ENCODE assay signal across 13 cellular contexts in the genomic region with DNA sequence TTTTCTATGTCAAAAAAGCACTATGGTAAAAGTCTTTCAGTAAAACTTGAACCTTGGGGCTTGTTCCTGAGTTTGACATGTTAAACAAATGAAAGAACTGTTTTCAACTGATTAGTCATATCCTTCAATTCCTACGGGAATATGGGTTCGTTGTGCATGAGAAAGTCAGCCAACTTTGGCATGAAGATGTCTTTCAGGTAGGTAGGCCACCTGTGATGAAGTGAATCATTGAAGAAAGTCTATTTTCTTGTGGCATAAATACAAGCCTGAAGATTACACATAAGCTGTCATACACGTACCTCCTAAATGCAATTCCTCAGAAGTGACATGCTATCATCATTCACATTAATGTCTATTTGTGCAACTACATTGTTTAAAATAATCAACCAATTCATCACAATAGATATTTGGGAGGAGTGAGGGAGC.
A peak's percentile ranks its signal among the peaks of the same experiment; 100 is the strongest.
DNase-seq lines count a peak whose midpoint lies in the region; TF ChIP-seq lines count a peak whose summit lies in the region.
"Had no signal": no experiment of that assay in that cellular context is flagged by ENCODE, and none has a peak within 500 bp of the region (broad histone marks: within the 10 kb centered on the region; RNA-seq: fewer than 3 reads in every experiment).

No MANE protein-coding gene starts in this region.

- CTCF ChIA-PET in SK-N-SH (lab: Yijun Ruan, JAX): interaction anchor here (0.8 to 1.4 kb wide), 2 partner anchors 17 to 22 kb away, joined by 3 read pairs; no protein-coding TSS in a partner anchor
- CTCF ChIA-PET in OCI-LY7 (lab: Charles Lee; ENCODE audit: unreplicated experiment): no interaction called here

- BruUV-seq in OCI-LY7 (replicated peaks; lab: Mats Ljungman, UMichigan): no TSS peak

- H3K79me2 ChIP-seq in GM23248 (ENCODE audit: insufficient read depth) (no peaks in the 10 kb centered on the region), fibroblast of lung (ENCODE audit: control insufficient read depth, insufficient read depth, low read length) (no peaks in the 10 kb centered on the region), SK-N-SH (ENCODE audit: insufficient read depth) (no peaks in the 10 kb centered on the region), OCI-LY7 (ENCODE audit: insufficient read depth, low read depth, low read length) (no peaks in the 10 kb centered on the region)

- H3K4me3 ChIP-seq in GM23248 (peak overlapping the region; percentile 68), SJCRH30 (peak overlapping the region; percentile 47), fibroblast of lung (replicated peaks in 1 of 4; ENCODE audit: control extremely low read depth in 1 of 4, insufficient read depth in 1 of 4, low read depth in 3 of 4, low read length in 4 of 4) (peak overlapping the region in 1 of 4 experiments; percentile 43), retinal pigment epithelial cell (ENCODE audit: low read length) (peak overlapping the region; percentile 33), SK-N-SH (ENCODE audit: low read depth in 2 of 2, low read length in 1 of 2) (no peak overlapping the region), OCI-LY7 (ENCODE audit: low read depth, low read length, poor library complexity, severe bottlenecking) (no peak overlapping the region)

- peak overlapping the region; percentile 81 for H3K4me2 ChIP-seq in GM23248 (ENCODE audit: unreplicated experiment)
- H3K4me2 ChIP-seq in fibroblast of lung (ENCODE audit: extremely low read depth, insufficient read depth, low read length): peak overlapping the region; percentile 56
- H3K4me2 ChIP-seq in SK-N-SH: no peak overlapping the region
- H3K4me2 ChIP-seq in OCI-LY7 (ENCODE audit: low read length): no peak overlapping the region

- POLR2A ChIA-PET in SK-N-SH (lab: Yijun Ruan, JAX) (no interaction called here), OCI-LY7 (lab: Charles Lee) (no interaction called here)

- H3K9me3 ChIP-seq in GM23248 (ENCODE audit: low read depth): no peaks in the 10 kb centered on the region
- no peaks in the 10 kb centered on the region for H3K9me3 ChIP-seq in SJCRH30 (replicated peaks)
- H3K9me3 ChIP-seq in fibroblast of lung (ENCODE audit: control insufficient read depth, insufficient read depth, low read depth, low read length): no peaks in the 10 kb centered on the region
- H3K9me3 ChIP-seq in SK-N-SH: no peaks in the 10 kb centered on the region
- H3K9me3 ChIP-seq in OCI-LY7 (ENCODE audit: low read length): no peaks in the 10 kb centered on the region

- intact Hi-C loops in OCI-LY7 (cut with micrococcal nuclease; ENCODE audit: unreplicated experiment): no loop called here

- H3K4me1 ChIP-seq in GM23248 (ENCODE audit: insufficient read depth): peaks cover 42% of the 10 kb centered on the region
- H3K4me1 ChIP-seq in SJCRH30: peaks cover 36% of the 10 kb centered on the region
- H3K4me1 ChIP-seq in fibroblast of lung (ENCODE audit: control insufficient read depth, extremely low read depth, insufficient read depth, low read length): peaks cover 6% of the 10 kb centered on the region
- peaks cover 3 to 18% of the 10 kb centered on the region in 2 experiments; a peak in 2 of 4 replicates for H3K4me1 ChIP-seq in SK-N-SH (ENCODE audit: control insufficient read depth in 1 of 2, insufficient read depth in 2 of 2, low read depth in 1 of 2, low read length in 1 of 2)
- H3K4me1 ChIP-seq in OCI-LY7 (ENCODE audit: insufficient read depth, low read length, poor library complexity, severe bottlenecking): no peaks in the 10 kb centered on the region

- H3K27me3 ChIP-seq in GM23248 (replicated peaks; ENCODE audit: insufficient read depth) (no peaks in the 10 kb centered on the region), SJCRH30 (no peaks in the 10 kb centered on the region), fibroblast of lung (ENCODE audit: control insufficient read depth, insufficient read depth, low read length) (no peaks in the 10 kb centered on the region), SK-N-SH (ENCODE audit: insufficient read depth) (no peaks in the 10 kb centered on the region)

- DNase-seq in GM23248 (peak; percentile 61), SJCRH30 (no peak), fibroblast of lung (ENCODE audit: low read depth in 2 of 2) (peak; percentile 53 to 59), retinal pigment epithelial cell (ENCODE audit: low read depth) (no peak), SK-N-SH (no peak), OCI-LY7 (ENCODE audit: low spot score) (no peak), mucosa of gallbladder (ENCODE audit: low spot score) (no peak), NOMO-1 treated with dmso at 0.1 percent for 144 hours (lab: John Stamatoyannopoulos, UW; ENCODE audit: unreplicated experiment) (no peak)
- DNase-seq: CD4-positive, CD25-positive, alpha-beta regulatory T cell; kidney; naive thymus-derived CD8-positive, alpha-beta T cell; NCI-H1105; retina had no signal

- H2AFZ ChIP-seq in GM23248: no peak overlapping the region
- no peak overlapping the region for H2AFZ ChIP-seq in fibroblast of lung (ENCODE audit: low read length)
- H2AFZ ChIP-seq in SK-N-SH (ENCODE audit: low read depth): no peak overlapping the region
- H2AFZ ChIP-seq in OCI-LY7 (ENCODE audit: low read length): no peak overlapping the region

- no peak for TF ChIP-seq EP300 in SK-N-SH (IDR thresholded peaks at IDR 0.05; ENCODE audit: borderline replicate concordance in 1 of 2, low read depth in 1 of 2, low read length in 1 of 2)

- peaks cover 43% of the 10 kb centered on the region for H3F3A ChIP-seq in GM23248 (ENCODE audit: insufficient read depth)
- no peaks in the 10 kb centered on the region for H3F3A ChIP-seq in SK-N-SH (replicated peaks; ENCODE audit: insufficient read depth)

- TF ChIP-seq CTCF in fibroblast of lung (conservative IDR thresholded peaks at IDR 0.05 in 1 of 2, IDR thresholded peaks at IDR 0.05 in 1 of 2; ENCODE audit: low read depth in 1 of 2, low read length in 2 of 2): no peak
- no peak for TF ChIP-seq CTCF in retinal pigment epithelial cell (conservative IDR thresholded peaks at IDR 0.05; ENCODE audit: low read depth, low read length)
- no peak for TF ChIP-seq CTCF in SK-N-SH (IDR thresholded peaks at IDR 0.05)
- no peak for TF ChIP-seq CTCF in OCI-LY7 (conservative IDR thresholded peaks at IDR 0.05; ENCODE audit: low read length)

- H4K20me1 ChIP-seq in GM23248 (ENCODE audit: insufficient read depth) (no peaks in the 10 kb centered on the region), fibroblast of lung (ENCODE audit: control insufficient read depth, extremely low read depth, insufficient read depth, low read length) (no peaks in the 10 kb centered on the region), SK-N-SH (ENCODE audit: insufficient read depth) (no peaks in the 10 kb centered on the region), OCI-LY7 (ENCODE audit: insufficient read depth, low read length) (no peaks in the 10 kb centered on the region)

- H3K9ac ChIP-seq in GM23248: peak overlapping the region; percentile 43
- no peak overlapping the region for H3K9ac ChIP-seq in fibroblast of lung (ENCODE audit: insufficient read depth, low read length)
- H3K9ac ChIP-seq in SK-N-SH: no peak overlapping the region

- H3K9me2 ChIP-seq in GM23248 (ENCODE audit: insufficient read depth) (no peaks in the 10 kb centered on the region), SK-N-SH (no peaks in the 10 kb centered on the region), OCI-LY7 (ENCODE audit: insufficient read depth, low read length) (no peaks in the 10 kb centered on the region)

- WGBS in GM23248 (ENCODE audit: low coverage in 1 of 2, low lambda C conversion rate in 2 of 2, missing lambda C conversion rate in 2 of 2), 2 experiments: 14 to 19% methylated on average over 3 of the region's 3 CpGs
- 47% methylated on average over 3 of the region's 3 CpGs for WGBS in SK-N-SH (ENCODE audit: low lambda C conversion rate)

- TF ChIP-seq RAD21 in SK-N-SH (IDR thresholded peaks at IDR 0.05; ENCODE audit: low read length): no peak

- no peaks in the 10 kb centered on the region for H3K36me3 ChIP-seq in GM23248 (ENCODE audit: low read depth)
- no peaks in the 10 kb centered on the region for H3K36me3 ChIP-seq in SJCRH30
- no peaks in the 10 kb centered on the region for H3K36me3 ChIP-seq in fibroblast of lung (ENCODE audit: control insufficient read depth, insufficient read depth, low read length)
- H3K36me3 ChIP-seq in SK-N-SH (replicated peaks in 1 of 2; ENCODE audit: control insufficient read depth in 1 of 2, insufficient read depth in 2 of 2, low read length in 1 of 2): no peaks in the 10 kb centered on the region
- no peaks in the 10 kb centered on the region for H3K36me3 ChIP-seq in OCI-LY7 (ENCODE audit: insufficient read depth, low read length)

- in situ Hi-C loops in GM23248 (cut with MboI): no loop called here

- H3K27ac ChIP-seq in GM23248 (peak overlapping the region; percentile 52), SJCRH30 (peak overlapping the region; percentile 84), fibroblast of lung (ENCODE audit: insufficient read depth, low read length) (peak overlapping the region; percentile 21), SK-N-SH (ENCODE audit: low read depth in 2 of 2, low read length in 1 of 2) (no peak overlapping the region), OCI-LY7 (ENCODE audit: low read depth, low read length, poor library complexity, severe bottlenecking) (no peak overlapping the region)

TF ChIP-seq in SK-N-SH, 30 proteins besides CTCF, POLR2A, EP300 and RAD21:
- TF ChIP-seq TAF1 (IDR thresholded peaks at IDR 0.05; ENCODE audit: borderline replicate concordance, low read depth, low read length): no peak

Comparison
In these comparisons a context has a peak if more than half of its experiments do, and no peak if none do; other contexts are left out.
1. DNase-seq: peak in GM23248 (single experiment) and fibroblast of lung (2 of 2); none in SJCRH30 (0 of 2), retinal pigment epithelial cell (single experiment), SK-N-SH (single experiment), OCI-LY7 (single experiment), mucosa of gallbladder (single experiment) and NOMO-1 treated with dmso at 0.1 percent for 144 hours (single experiment).
2. H3K27ac ChIP-seq: peak in GM23248 (single experiment), SJCRH30 (single experiment) and fibroblast of lung (single experiment); none in SK-N-SH (0 of 2) and OCI-LY7 (single experiment).
3. H3K4me2 ChIP-seq: peak in GM23248 (single experiment) and fibroblast of lung (single experiment); none in SK-N-SH (single experiment) and OCI-LY7 (single experiment).
4. H3K4me3 ChIP-seq: peak in GM23248 (single experiment), SJCRH30 (single experiment) and retinal pigment epithelial cell (single experiment); none in SK-N-SH (0 of 2) and OCI-LY7 (single experiment).